1 cellular context compared by ENCODE assay signal in genomic region chr13:36344886-36345437, GRCh38.
TF ChIP-seq lines count a peak whose summit lies in the region.

No MANE protein-coding gene starts in this region.

TF ChIP-seq in IMR-90, 13 proteins besides CTCF, POLR2A, EP300 and RAD21 (continued from another document):
- TF ChIP-seq USF2 (IDR thresholded peaks at IDR 0.05; ENCODE audit: low read depth, low read length): no peak
